ENCODE assay signal across 16 cellular contexts in the genomic region with DNA sequence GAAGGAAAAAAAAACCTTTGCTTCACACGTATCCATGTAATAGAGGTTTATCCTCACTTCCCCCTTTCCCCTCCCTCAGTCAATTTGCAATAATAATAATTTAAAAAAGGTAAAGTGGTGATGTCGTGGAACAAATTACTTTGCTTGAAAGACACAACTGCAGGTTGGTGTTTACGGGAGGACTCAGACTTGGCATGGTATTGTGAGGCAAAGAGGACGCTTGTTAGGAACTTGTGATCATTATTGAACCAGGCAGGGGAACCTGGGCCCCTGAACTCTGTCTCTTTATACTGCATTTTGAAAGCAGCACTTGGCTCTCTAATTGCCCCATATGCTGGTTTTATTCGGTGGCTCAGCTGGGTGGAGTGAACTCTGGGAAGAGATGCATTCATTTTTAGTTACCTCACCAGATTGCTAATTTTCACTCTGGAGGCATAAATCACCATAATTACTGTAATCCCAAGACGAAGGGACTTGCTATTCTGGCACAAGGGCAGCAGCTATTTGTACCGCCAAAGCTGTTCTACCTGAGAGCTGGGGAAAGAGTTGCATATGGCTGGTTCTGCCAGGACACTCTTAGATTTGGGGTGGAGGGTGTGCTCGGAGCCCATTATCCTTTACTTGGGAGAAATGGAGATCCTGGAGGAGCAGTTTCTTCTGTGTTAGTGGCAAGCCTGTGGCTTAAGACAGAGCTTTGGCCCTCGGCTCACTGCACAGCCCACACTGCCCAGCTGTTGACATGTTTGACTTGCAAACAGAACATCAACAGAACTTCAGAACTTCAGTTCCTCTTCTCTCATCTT. TPM values are rescaled to one million over a fixed set of nuclear protein-coding genes. Genes with fewer than 3 reads are reported as not detected.
DNase-seq lines count a peak whose midpoint lies in the region; ATAC-seq and TF ChIP-seq lines count a peak whose summit lies in the region.
"Had no signal": no experiment of that assay in that cellular context is flagged by ENCODE, and none has a peak within 500 bp of the region (broad histone marks: within the 10 kb centered on the region; RNA-seq: fewer than 3 reads in every experiment).

No MANE protein-coding gene starts in this region.

- no peak overlapping the region for H2AK5ac ChIP-seq in mesendoderm (ENCODE audit: low read length)

- H2BK15ac ChIP-seq in mesendoderm (replicated peaks; ENCODE audit: low read depth) = no peak overlapping the region

- no peak overlapping the region for H4K5ac ChIP-seq in mesendoderm (ENCODE audit: low read length)

- no peaks in the 10 kb centered on the region for H3K36me3 ChIP-seq in WERI-Rb-1
- no peaks in the 10 kb centered on the region for H3K36me3 ChIP-seq in mesendoderm (ENCODE audit: control insufficient read depth, insufficient read depth, low read length)
- H3K36me3 ChIP-seq: BE2C, upper lobe of left lung had no signal

- H3K27ac ChIP-seq in WERI-Rb-1 (peak overlapping the region; percentile 67), mesendoderm (ENCODE audit: low read depth, low read length) (no peak overlapping the region)
- H3K27ac ChIP-seq: upper lobe of left lung had no signal

- peak overlapping the region; percentile 21 for H3K4me3 ChIP-seq in WERI-Rb-1 (ENCODE audit: low read depth, low read length)
- no peak overlapping the region for H3K4me3 ChIP-seq in mesendoderm (ENCODE audit: low read length)
- H3K4me3 ChIP-seq: upper lobe of left lung had no signal

- no peak overlapping the region for H2BK120ac ChIP-seq in mesendoderm (ENCODE audit: low read depth, low read length)

- H3K56ac ChIP-seq in mesendoderm (ENCODE audit: low read length) = peak overlapping the region; percentile 54

- no peak for TF ChIP-seq CTCF in WERI-Rb-1 (IDR thresholded peaks at IDR 0.05; ENCODE audit: low read depth, low read length)

- no peak overlapping the region for H2BK5ac ChIP-seq in mesendoderm (ENCODE audit: low read length)

- no peak overlapping the region for H3K27ac Mint-ChIP-seq in stimulated activated naive CD8-positive, alpha-beta T cell treated with anti-CD3 and anti-CD28 coated beads, Interleukin-15, amount 100 ng/mL, for 72 hours
- H3K27ac Mint-ChIP-seq: activated CD8-positive, alpha-beta T cell treated with anti-CD3 and anti-CD28 coated beads for 36 hours; activated T-helper 2 cell treated with anti-CD3 and anti-CD28 coated beads, Interferon-gamma antibody, Interleukin-2, Interleukin-4, amounts not matched to agents 10 μg/mL and 5 μg/mL and 100 μg/mL, durations not matched to agents 14 hours and 24 hours and 36 hours; immature natural killer cell; memory B cell; stimulated activated naive B cell treated with anti-CD40 and anti-IgM and Interleukin-4, amounts not matched to agents 10 μg/mL and 1 μg/mL and 100 μg/mL, for 72 hours had no signal

- H3K27me3 ChIP-seq in WERI-Rb-1 (ENCODE audit: insufficient read depth, low read depth, severe bottlenecking) (no peaks in the 10 kb centered on the region), mesendoderm (ENCODE audit: insufficient read depth, low read length, poor library complexity) (no peaks in the 10 kb centered on the region)
- H3K27me3 ChIP-seq: BE2C, upper lobe of left lung had no signal

- no CpG with 5 or more reads among the region's 9 CpGs for WGBS in mesendoderm (ENCODE audit: extremely low coverage, insufficient coverage, low lambda C conversion rate)

- no peak overlapping the region for H3K4me3 Mint-ChIP-seq in stimulated activated naive CD8-positive, alpha-beta T cell treated with anti-CD3 and anti-CD28 coated beads, Interleukin-15, amount 100 ng/mL, for 72 hours
- H3K4me3 Mint-ChIP-seq: activated CD8-positive, alpha-beta T cell treated with anti-CD3 and anti-CD28 coated beads for 36 hours; immature natural killer cell; memory B cell; stimulated activated naive B cell treated with anti-CD40 and anti-IgM and Interleukin-4, amounts not matched to agents 10 μg/mL and 1 μg/mL and 100 μg/mL, for 72 hours had no signal

- H3K79me1 ChIP-seq in mesendoderm (ENCODE audit: low read length) = no peaks in the 10 kb centered on the region

- no peaks in the 10 kb centered on the region for H3K27me3 Mint-ChIP-seq in stimulated activated naive CD8-positive, alpha-beta T cell treated with anti-CD3 and anti-CD28 coated beads, Interleukin-15, amount 100 ng/mL, for 72 hours

- no peak for ATAC-seq in GM21526 (IDR thresholded peaks at IDR 0.05; ENCODE audit: low FRiP score, unreplicated experiment)
- no peak for ATAC-seq in HG02852 (IDR thresholded peaks at IDR 0.05; ENCODE audit: unreplicated experiment)
- no peak for ATAC-seq in stimulated activated naive CD8-positive, alpha-beta T cell treated with anti-CD3 and anti-CD28 coated beads, Interleukin-15, amount 100 ng/mL, for 72 hours
- ATAC-seq: activated CD8-positive, alpha-beta T cell treated with anti-CD3 and anti-CD28 coated beads for 36 hours; stimulated activated naive B cell treated with anti-CD40 and anti-IgM and Interleukin-4, amounts not matched to agents 10 μg/mL and 1 μg/mL and 100 μg/mL, for 72 hours had no signal

- H3K9me3 ChIP-seq in WERI-Rb-1 (ENCODE audit: severe bottlenecking) = no peaks in the 10 kb centered on the region
- H3K9me3 ChIP-seq: BE2C, upper lobe of left lung had no signal

- H4K8ac ChIP-seq in mesendoderm (ENCODE audit: low read depth, low read length) = no peak overlapping the region

- no peaks in the 10 kb centered on the region for H3K4me1 ChIP-seq in mesendoderm (ENCODE audit: control insufficient read depth, low read depth, low read length)
- H3K4me1 ChIP-seq: BE2C had no signal

- no peaks in the 10 kb centered on the region for H3K79me2 ChIP-seq in mesendoderm (ENCODE audit: control insufficient read depth, insufficient read depth, low read length)

- no peaks in the 10 kb centered on the region for H3K9me3 Mint-ChIP-seq in stimulated activated naive CD8-positive, alpha-beta T cell treated with anti-CD3 and anti-CD28 coated beads, Interleukin-15, amount 100 ng/mL, for 72 hours
- H3K9me3 Mint-ChIP-seq: activated CD8-positive, alpha-beta T cell treated with anti-CD3 and anti-CD28 coated beads for 36 hours; activated T-helper 2 cell treated with anti-CD3 and anti-CD28 coated beads, Interferon-gamma antibody, Interleukin-2, Interleukin-4, amounts not matched to agents 10 μg/mL and 5 μg/mL and 100 μg/mL, durations not matched to agents 14 hours and 24 hours and 36 hours; immature natural killer cell; memory B cell; stimulated activated naive B cell treated with anti-CD40 and anti-IgM and Interleukin-4, amounts not matched to agents 10 μg/mL and 1 μg/mL and 100 μg/mL, for 72 hours had no signal

- no peak overlapping the region for H3K23ac ChIP-seq in mesendoderm (ENCODE audit: low read length)

- DNase-seq in DMS 273 (lab: John Stamatoyannopoulos, UW; ENCODE audit: unreplicated experiment) (peak; percentile 97), NCI-H2081 treated with DMSO at 0.1 percent for 48 hours (lab: John Stamatoyannopoulos, UW) (peak; percentile 91), WERI-Rb-1 (peak; percentile 73), mesendoderm (no peak), HK-2 (ENCODE audit: unreplicated experiment) (no peak)
- no peak for DNase-seq in stimulated activated naive CD8-positive, alpha-beta T cell treated with anti-CD3 and anti-CD28 coated beads, Interleukin-15, amount 100 ng/mL, for 72 hours
- DNase-seq: activated CD8-positive, alpha-beta T cell treated with anti-CD3 and anti-CD28 coated beads for 36 hours; BE2C; DMS153; immature natural killer cell; stimulated activated naive B cell treated with anti-CD40 and anti-IgM and Interleukin-4, amounts not matched to agents 10 μg/mL and 1 μg/mL and 100 μg/mL, for 72 hours; upper lobe of left lung had no signal

- no peaks in the 10 kb centered on the region for H3K4me1 Mint-ChIP-seq in stimulated activated naive CD8-positive, alpha-beta T cell treated with anti-CD3 and anti-CD28 coated beads, Interleukin-15, amount 100 ng/mL, for 72 hours
- H3K4me1 Mint-ChIP-seq: memory B cell; stimulated activated naive B cell treated with anti-CD40 and anti-IgM and Interleukin-4, amounts not matched to agents 10 μg/mL and 1 μg/mL and 100 μg/mL, for 72 hours had no signal

- H3K18ac ChIP-seq in mesendoderm (ENCODE audit: low read length) = no peak overlapping the region

- H3K9ac ChIP-seq in mesendoderm (ENCODE audit: low read length) = no peak overlapping the region

- no peak overlapping the region for H3K4ac ChIP-seq in mesendoderm (ENCODE audit: low read depth, low read length)

- H3K4me2 ChIP-seq in mesendoderm (ENCODE audit: low read length) = no peak overlapping the region

RNA-seq across cellular contexts. Expression of a gene that starts 5.7 kb away (rescaled TPM):
- 39.5 TPM for polyA plus RNA-seq in mesendoderm (2013, experiment 1 of 2)
- 40.3 TPM for polyA plus RNA-seq in mesendoderm (2013, experiment 2 of 2)

Comparison
In these comparisons a context has a peak if more than half of its experiments do, and no peak if none do; other contexts are left out.
1. DNase-seq: peak in DMS 273 (single experiment), NCI-H2081 treated with DMSO at 0.1 percent for 48 hours (single experiment) and WERI-Rb-1 (single experiment); none in mesendoderm (single experiment), HK-2 (single experiment) and stimulated activated naive CD8-positive, alpha-beta T cell treated with anti-CD3 and anti-CD28 coated beads, Interleukin-15, amount 100 ng/mL, for 72 hours (0 of 2).